17 cellular contexts compared by ENCODE assay signal in the genomic region with DNA sequence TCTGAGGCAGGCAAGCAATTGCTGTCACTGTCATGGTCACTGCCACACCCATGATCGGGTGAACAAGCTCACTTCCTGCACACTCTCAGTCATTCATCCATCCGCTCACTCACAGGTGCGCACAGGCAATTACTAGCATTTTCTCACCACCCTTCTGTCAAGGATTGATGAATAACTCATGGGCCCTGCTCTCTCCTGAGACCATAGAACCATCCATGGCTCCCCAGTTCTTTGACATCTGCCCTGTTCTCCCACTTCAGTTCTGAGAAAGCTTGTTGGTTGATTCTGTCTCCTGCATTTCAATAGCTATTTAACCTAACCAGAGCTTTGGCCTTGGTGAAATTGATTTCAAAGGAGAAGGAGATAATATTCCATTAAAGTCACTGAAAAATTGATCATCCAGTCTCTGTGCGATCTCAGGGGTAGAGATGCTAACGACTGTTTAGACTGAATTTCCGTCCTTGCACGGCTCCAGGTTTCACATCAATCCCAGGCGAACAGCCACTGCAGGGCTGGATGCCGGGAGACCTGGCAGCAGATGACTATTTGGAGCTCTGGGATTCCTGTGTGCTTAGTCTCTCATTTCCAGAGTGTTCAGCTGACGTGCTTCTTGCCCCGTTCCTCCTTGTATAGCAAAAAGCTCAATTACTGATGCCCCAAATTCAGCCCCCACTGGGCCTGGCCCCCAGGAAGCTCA. TPM values are rescaled to one million over a fixed set of nuclear protein-coding genes. Genes with fewer than 3 reads are reported as not detected.
DNase-seq lines count a peak whose midpoint lies in the region; ATAC-seq and TF ChIP-seq lines count a peak whose summit lies in the region.
"Had no signal": no experiment of that assay in that cellular context is flagged by ENCODE, and none has a peak within 500 bp of the region (broad histone marks: within the 10 kb centered on the region; RNA-seq: fewer than 3 reads in every experiment).

No MANE protein-coding gene starts in this region.

- no peak for ATAC-seq in HG03175 (IDR thresholded peaks at IDR 0.05; ENCODE audit: unreplicated experiment)
- ATAC-seq: activated CD4-positive, alpha-beta T cell treated with anti-CD3 and anti-CD28 coated beads for 36 hours had no signal

- no peaks in the 10 kb centered on the region for H3K9me3 ChIP-seq in uterus
- H3K9me3 ChIP-seq: vagina had no signal

- no peak overlapping the region for H3K4me3 Mint-ChIP-seq in activated T-helper 2 cell treated with anti-CD3 and anti-CD28 coated beads, Interferon-gamma antibody, Interleukin-2, Interleukin-4, amounts not matched to agents 10 μg/mL and 5 μg/mL and 100 μg/mL, durations not matched to agents 14 hours and 24 hours and 36 hours (ENCODE audit: low read depth)
- H3K4me3 Mint-ChIP-seq: activated CD4-positive, alpha-beta T cell treated with anti-CD3 and anti-CD28 coated beads for 36 hours; activated naive CD4-positive, alpha-beta T cell treated with anti-CD3 and anti-CD28 coated beads, Interleukin-2, amount 10 ng/mL, durations not matched to agents 7 days and 5 days; B cell; nephron; stimulated activated naive CD8-positive, alpha-beta T cell treated with anti-CD3 and anti-CD28 coated beads, Interleukin-15, amount 100 ng/mL, for 72 hours had no signal

- TF ChIP-seq POLR2A in uterus (IDR thresholded peaks at IDR 0.05), result no peak

- no peaks in the 10 kb centered on the region for H3K36me3 Mint-ChIP-seq in activated T-helper 2 cell treated with anti-CD3 and anti-CD28 coated beads, Interferon-gamma antibody, Interleukin-2, Interleukin-4, amounts not matched to agents 10 μg/mL and 5 μg/mL and 100 μg/mL, durations not matched to agents 14 hours and 24 hours and 36 hours (ENCODE audit: low read depth)
- H3K36me3 Mint-ChIP-seq: activated naive CD4-positive, alpha-beta T cell treated with anti-CD3 and anti-CD28 coated beads, Interleukin-2, amount 10 ng/mL, durations not matched to agents 7 days and 5 days had no signal

- no peaks in the 10 kb centered on the region for H3K9me3 Mint-ChIP-seq in activated T-helper 2 cell treated with anti-CD3 and anti-CD28 coated beads, Interferon-gamma antibody, Interleukin-2, Interleukin-4, amounts not matched to agents 10 μg/mL and 5 μg/mL and 100 μg/mL, durations not matched to agents 14 hours and 24 hours and 36 hours
- H3K9me3 Mint-ChIP-seq: activated naive CD4-positive, alpha-beta T cell treated with anti-CD3 and anti-CD28 coated beads, Interleukin-2, amount 10 ng/mL, durations not matched to agents 7 days and 5 days; nephron; stimulated activated naive CD8-positive, alpha-beta T cell treated with anti-CD3 and anti-CD28 coated beads, Interleukin-15, amount 100 ng/mL, for 72 hours had no signal

- intact Hi-C loops in activated T-helper 2 cell treated with anti-CD3 and anti-CD28 coated beads, Interferon-gamma antibody, Interleukin-2, Interleukin-4, amounts not matched to agents 10 μg/mL and 5 μg/mL and 100 μg/mL, durations not matched to agents 14 hours and 24 hours and 36 hours (cut with micrococcal nuclease), result no loop called here
- intact Hi-C loops in uterus (cut with DNase I; ENCODE audit: low total_unique reads), result no loop called here

- no peaks in the 10 kb centered on the region for H3K27me3 ChIP-seq in uterus
- H3K27me3 ChIP-seq: vagina had no signal

- H3K27ac Mint-ChIP-seq in activated T-helper 2 cell treated with anti-CD3 and anti-CD28 coated beads, Interferon-gamma antibody, Interleukin-2, Interleukin-4, amounts not matched to agents 10 μg/mL and 5 μg/mL and 100 μg/mL, durations not matched to agents 14 hours and 24 hours and 36 hours, result no peak overlapping the region
- H3K27ac Mint-ChIP-seq: activated CD4-positive, alpha-beta T cell treated with anti-CD3 and anti-CD28 coated beads for 36 hours; activated naive CD4-positive, alpha-beta T cell treated with anti-CD3 and anti-CD28 coated beads, Interleukin-2, amount 10 ng/mL, durations not matched to agents 7 days and 5 days; B cell; nephron had no signal

- peaks cover 5% of the 10 kb centered on the region for H3K27me3 Mint-ChIP-seq in activated T-helper 2 cell treated with anti-CD3 and anti-CD28 coated beads, Interferon-gamma antibody, Interleukin-2, Interleukin-4, amounts not matched to agents 10 μg/mL and 5 μg/mL and 100 μg/mL, durations not matched to agents 14 hours and 24 hours and 36 hours (ENCODE audit: low read depth)

- DNase-seq in A172 (ENCODE audit: low spot score) (peak; percentile 26), EL (peak; percentile 45), NCI-H69 (lab: John Stamatoyannopoulos, UW) (peak; percentile 3), fibroblast of villous mesenchyme (ENCODE audit: low read depth) (peak; percentile 29), uterus (no peak), NCI-H510A (lab: John Stamatoyannopoulos, UW) (no peak)
- DNase-seq in activated T-helper 2 cell treated with anti-CD3 and anti-CD28 coated beads, Interferon-gamma antibody, Interleukin-2, Interleukin-4, amounts not matched to agents 10 μg/mL and 5 μg/mL and 100 μg/mL, durations not matched to agents 14 hours and 24 hours and 36 hours (ENCODE audit: low spot score), result no peak
- DNase-seq: activated CD4-positive, alpha-beta T cell treated with anti-CD3 and anti-CD28 coated beads for 36 hours; activated naive CD4-positive, alpha-beta T cell treated with anti-CD3 and anti-CD28 coated beads, Interleukin-2, amount 10 ng/mL, durations not matched to agents 7 days and 5 days; KBM-7; NCI-H1417; NCI-H2227 treated with DMSO at 0.1 percent for 48 hours; stimulated activated naive CD8-positive, alpha-beta T cell treated with anti-CD3 and anti-CD28 coated beads, Interleukin-15, amount 100 ng/mL, for 72 hours had no signal

- H3K4me3 ChIP-seq in fibroblast of villous mesenchyme (ENCODE audit: low read depth, low read length) (no peak overlapping the region), uterus (no peak overlapping the region)
- H3K4me3 ChIP-seq: vagina had no signal

- TF ChIP-seq CTCF in fibroblast of villous mesenchyme (IDR thresholded peaks at IDR 0.05; ENCODE audit: insufficient read depth, low read depth, low read length) (no peak), uterus (IDR thresholded peaks at IDR 0.05) (no peak)

- H3K36me3 ChIP-seq in uterus, result no peaks in the 10 kb centered on the region
- H3K36me3 ChIP-seq: vagina had no signal

- no peaks in the 10 kb centered on the region for H3K4me1 Mint-ChIP-seq in activated T-helper 2 cell treated with anti-CD3 and anti-CD28 coated beads, Interferon-gamma antibody, Interleukin-2, Interleukin-4, amounts not matched to agents 10 μg/mL and 5 μg/mL and 100 μg/mL, durations not matched to agents 14 hours and 24 hours and 36 hours (ENCODE audit: low read depth)
- H3K4me1 Mint-ChIP-seq: activated CD4-positive, alpha-beta T cell treated with anti-CD3 and anti-CD28 coated beads for 36 hours had no signal

- peaks cover 0 to 5% of the 10 kb centered on the region in 2 donors for H3K4me1 ChIP-seq in uterus

- no peak overlapping the region for H3K27ac ChIP-seq in uterus
- H3K27ac ChIP-seq: vagina had no signal

RNA-seq across cellular contexts. Expression of a gene that starts 36.8 kb away (rescaled TPM):
- total RNA-seq in A172 (2014; rRNA removed; shearing (Covaris generic)), result 5.9 TPM in 2 replicates
- 2.2 and 6.8 TPM in 2 replicates for total RNA-seq in fibroblast of villous mesenchyme
- total RNA-seq in activated T-helper 2 cell treated with anti-CD3 and anti-CD28 coated beads, Interferon-gamma antibody, Interleukin-2, Interleukin-4, amounts not matched to agents 10 μg/mL and 5 μg/mL and 100 μg/mL, durations not matched to agents 14 hours and 24 hours and 36 hours, result not detected in 2 replicates
- 10 to 100 TPM in 3 of 4 donors, 1 to 10 TPM in 1; 4.1 to 75.0 (median 24.7) TPM for total RNA-seq in uterus
- total RNA-seq: activated CD4-positive, alpha-beta T cell treated with anti-CD3 and anti-CD28 coated beads for 36 hours; B cell had no signal

Comparison
In these comparisons a context has a peak if more than half of its experiments do, and no peak if none do; other contexts are left out.
1. DNase-seq: peak in A172 (single experiment), EL (single experiment), NCI-H69 (single experiment) and fibroblast of villous mesenchyme (single experiment); none in activated T-helper 2 cell treated with anti-CD3 and anti-CD28 coated beads, Interferon-gamma antibody, Interleukin-2, Interleukin-4, amounts not matched to agents 10 μg/mL and 5 μg/mL and 100 μg/mL, durations not matched to agents 14 hours and 24 hours and 36 hours (single experiment), uterus (0 of 2) and NCI-H510A (single experiment).